1 cellular context compared by ENCODE assay signal in the genomic region with DNA sequence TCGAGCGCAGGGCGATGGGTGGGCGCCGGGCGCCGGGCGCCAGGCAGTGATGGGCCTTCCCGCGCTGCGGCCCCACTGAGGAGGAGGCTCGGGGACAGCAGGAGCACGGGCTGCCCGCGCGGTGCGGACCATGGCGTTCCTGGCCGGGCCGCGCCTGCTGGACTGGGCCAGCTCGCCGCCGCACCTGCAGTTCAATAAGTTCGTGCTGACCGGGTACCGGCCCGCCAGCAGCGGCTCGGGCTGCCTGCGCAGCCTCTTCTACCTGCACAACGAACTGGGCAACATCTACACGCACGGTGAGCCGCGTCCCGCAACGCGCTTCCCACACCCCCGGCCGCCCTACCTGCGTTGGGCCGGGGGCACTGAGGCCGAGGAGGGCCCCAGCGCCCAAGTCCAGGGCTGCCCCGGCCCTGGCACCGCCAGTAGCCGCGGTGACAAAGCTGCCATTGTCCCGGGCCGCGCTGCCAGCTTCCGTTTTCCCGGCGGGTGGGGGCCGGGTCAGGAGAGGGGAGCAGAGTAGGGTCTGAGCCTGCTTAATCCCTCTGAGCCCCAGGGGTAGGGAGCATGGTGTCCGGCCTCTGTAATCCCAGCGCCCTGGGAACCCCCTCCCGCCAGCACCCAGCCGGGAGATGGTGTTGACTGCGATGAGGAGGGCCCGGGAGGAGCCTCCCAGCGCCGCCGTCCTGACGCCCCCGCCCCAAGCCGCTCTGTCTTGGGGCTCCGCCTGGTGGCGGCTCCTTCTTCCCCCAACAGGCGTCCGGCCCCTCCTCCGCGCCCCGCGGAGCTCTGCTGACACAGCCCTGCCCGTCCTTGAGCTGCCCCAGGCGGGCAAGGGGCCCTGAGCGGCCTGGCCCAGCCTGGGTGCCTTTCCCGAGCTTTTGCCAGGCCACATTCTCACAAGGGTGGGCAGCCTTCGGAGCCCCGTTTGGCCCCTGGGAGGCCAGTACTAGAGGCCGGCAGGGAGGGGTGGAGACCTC.
A peak's percentile ranks its signal among the peaks of the same experiment; 100 is the strongest.
TF ChIP-seq lines count a peak whose summit lies in the region.

No MANE protein-coding gene starts in this region.

TF ChIP-seq in HEK293, 187 proteins besides CTCF, POLR2A, EP300 and RAD21 (continued from another document and continues in another):
- TF ChIP-seq, protein P1, sequence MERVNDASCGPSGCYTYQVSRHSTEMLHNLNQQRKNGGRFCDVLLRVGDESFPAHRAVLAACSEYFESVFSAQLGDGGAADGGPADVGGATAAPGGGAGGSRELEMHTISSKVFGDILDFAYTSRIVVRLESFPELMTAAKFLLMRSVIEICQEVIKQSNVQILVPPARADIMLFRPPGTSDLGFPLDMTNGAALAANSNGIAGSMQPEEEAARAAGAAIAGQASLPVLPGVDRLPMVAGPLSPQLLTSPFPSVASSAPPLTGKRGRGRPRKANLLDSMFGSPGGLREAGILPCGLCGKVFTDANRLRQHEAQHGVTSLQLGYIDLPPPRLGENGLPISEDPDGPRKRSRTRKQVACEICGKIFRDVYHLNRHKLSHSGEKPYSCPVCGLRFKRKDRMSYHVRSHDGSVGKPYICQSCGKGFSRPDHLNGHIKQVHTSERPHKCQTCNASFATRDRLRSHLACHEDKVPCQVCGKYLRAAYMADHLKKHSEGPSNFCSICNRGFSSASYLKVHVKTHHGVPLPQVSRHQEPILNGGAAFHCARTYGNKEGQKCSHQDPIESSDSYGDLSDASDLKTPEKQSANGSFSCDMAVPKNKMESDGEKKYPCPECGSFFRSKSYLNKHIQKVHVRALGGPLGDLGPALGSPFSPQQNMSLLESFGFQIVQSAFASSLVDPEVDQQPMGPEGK (tag by site-specific recombination; IDR thresholded peaks at IDR 0.05): peak; percentile 98
- TF ChIP-seq SCRT1 (tag by site-specific recombination; IDR thresholded peaks at IDR 0.05; ENCODE audit: borderline replicate concordance): no peak
- peak; percentile 86 for TF ChIP-seq ZNF398 (tag by site-specific recombination; IDR thresholded peaks at IDR 0.05)
- no peak; the same call in 1 of the 2 replicates for TF ChIP-seq ZNF391 (tag by site-specific recombination; IDR thresholded peaks at IDR 0.05; ENCODE audit: borderline replicate concordance, low read depth)
- no peak for TF ChIP-seq ZNF501 (tag by site-specific recombination; IDR thresholded peaks at IDR 0.05)
- no peak for TF ChIP-seq ZNF292 (tag by site-specific recombination; IDR thresholded peaks at IDR 0.05; ENCODE audit: borderline replicate concordance, low read depth)
- TF ChIP-seq, protein P2, sequence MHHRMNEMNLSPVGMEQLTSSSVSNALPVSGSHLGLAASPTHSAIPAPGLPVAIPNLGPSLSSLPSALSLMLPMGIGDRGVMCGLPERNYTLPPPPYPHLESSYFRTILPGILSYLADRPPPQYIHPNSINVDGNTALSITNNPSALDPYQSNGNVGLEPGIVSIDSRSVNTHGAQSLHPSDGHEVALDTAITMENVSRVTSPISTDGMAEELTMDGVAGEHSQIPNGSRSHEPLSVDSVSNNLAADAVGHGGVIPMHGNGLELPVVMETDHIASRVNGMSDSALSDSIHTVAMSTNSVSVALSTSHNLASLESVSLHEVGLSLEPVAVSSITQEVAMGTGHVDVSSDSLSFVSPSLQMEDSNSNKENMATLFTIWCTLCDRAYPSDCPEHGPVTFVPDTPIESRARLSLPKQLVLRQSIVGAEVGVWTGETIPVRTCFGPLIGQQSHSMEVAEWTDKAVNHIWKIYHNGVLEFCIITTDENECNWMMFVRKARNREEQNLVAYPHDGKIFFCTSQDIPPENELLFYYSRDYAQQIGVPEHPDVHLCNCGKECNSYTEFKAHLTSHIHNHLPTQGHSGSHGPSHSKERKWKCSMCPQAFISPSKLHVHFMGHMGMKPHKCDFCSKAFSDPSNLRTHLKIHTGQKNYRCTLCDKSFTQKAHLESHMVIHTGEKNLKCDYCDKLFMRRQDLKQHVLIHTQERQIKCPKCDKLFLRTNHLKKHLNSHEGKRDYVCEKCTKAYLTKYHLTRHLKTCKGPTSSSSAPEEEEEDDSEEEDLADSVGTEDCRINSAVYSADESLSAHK (tag by site-specific recombination; IDR thresholded peaks at IDR 0.05): no peak
- TF ChIP-seq YY2 (tag by site-specific recombination; IDR thresholded peaks at IDR 0.05): peak; percentile 41; the same call in 1 of the 2 replicates
- peak; percentile 54; the same call in 1 of the 2 replicates for TF ChIP-seq ZBTB48 (tag by site-specific recombination; IDR thresholded peaks at IDR 0.05)
- TF ChIP-seq ZSCAN30 (tag by site-specific recombination; IDR thresholded peaks at IDR 0.05): peak; percentile 75
- no peak for TF ChIP-seq ZNF266 (tag by site-specific recombination; IDR thresholded peaks at IDR 0.05; ENCODE audit: low read depth)
- TF ChIP-seq, protein P3, sequence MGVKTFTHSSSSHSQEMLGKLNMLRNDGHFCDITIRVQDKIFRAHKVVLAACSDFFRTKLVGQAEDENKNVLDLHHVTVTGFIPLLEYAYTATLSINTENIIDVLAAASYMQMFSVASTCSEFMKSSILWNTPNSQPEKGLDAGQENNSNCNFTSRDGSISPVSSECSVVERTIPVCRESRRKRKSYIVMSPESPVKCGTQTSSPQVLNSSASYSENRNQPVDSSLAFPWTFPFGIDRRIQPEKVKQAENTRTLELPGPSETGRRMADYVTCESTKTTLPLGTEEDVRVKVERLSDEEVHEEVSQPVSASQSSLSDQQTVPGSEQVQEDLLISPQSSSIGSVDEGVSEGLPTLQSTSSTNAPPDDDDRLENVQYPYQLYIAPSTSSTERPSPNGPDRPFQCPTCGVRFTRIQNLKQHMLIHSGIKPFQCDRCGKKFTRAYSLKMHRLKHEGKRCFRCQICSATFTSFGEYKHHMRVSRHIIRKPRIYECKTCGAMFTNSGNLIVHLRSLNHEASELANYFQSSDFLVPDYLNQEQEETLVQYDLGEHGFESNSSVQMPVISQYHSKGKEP (tag by site-specific recombination; IDR thresholded peaks at IDR 0.05): no peak
- no peak for TF ChIP-seq ZNF747 (tag by site-specific recombination; IDR thresholded peaks at IDR 0.05)
- peak; percentile 67; the same call in 1 of the 2 replicates for TF ChIP-seq KLF9 (tag by site-specific recombination; IDR thresholded peaks at IDR 0.05; ENCODE audit: low read depth)
- TF ChIP-seq, protein P4, sequence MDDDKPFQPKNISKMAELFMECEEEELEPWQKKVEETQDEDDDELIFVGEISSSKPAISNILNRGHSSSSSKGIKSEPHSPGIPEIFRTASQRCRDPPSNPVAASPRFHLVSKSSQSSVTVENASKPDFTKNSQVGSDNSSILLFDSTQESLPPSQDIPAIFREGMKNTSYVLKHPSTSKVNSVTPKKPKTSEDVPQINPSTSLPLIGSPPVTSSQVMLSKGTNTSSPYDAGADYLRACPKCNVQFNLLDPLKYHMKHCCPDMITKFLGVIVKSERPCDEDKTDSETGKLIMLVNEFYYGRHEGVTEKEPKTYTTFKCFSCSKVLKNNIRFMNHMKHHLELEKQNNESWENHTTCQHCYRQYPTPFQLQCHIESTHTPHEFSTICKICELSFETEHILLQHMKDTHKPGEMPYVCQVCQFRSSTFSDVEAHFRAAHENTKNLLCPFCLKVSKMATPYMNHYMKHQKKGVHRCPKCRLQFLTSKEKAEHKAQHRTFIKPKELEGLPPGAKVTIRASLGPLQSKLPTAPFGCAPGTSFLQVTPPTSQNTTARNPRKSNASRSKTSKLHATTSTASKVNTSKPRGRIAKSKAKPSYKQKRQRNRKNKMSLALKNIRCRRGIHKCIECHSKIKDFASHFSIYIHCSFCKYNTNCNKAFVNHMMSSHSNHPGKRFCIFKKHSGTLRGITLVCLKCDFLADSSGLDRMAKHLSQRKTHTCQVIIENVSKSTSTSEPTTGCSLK (tag by site-specific recombination; IDR thresholded peaks at IDR 0.05): no peak
- no peak for TF ChIP-seq PRDM1 (tag by site-specific recombination; IDR thresholded peaks at IDR 0.05)
- TF ChIP-seq ZNF629 (tag by site-specific recombination; IDR thresholded peaks at IDR 0.05): peak; percentile 59
- TF ChIP-seq ZNF23 (tag by site-specific recombination; IDR thresholded peaks at IDR 0.05; ENCODE audit: borderline replicate concordance): no peak
- TF ChIP-seq, protein P5, sequence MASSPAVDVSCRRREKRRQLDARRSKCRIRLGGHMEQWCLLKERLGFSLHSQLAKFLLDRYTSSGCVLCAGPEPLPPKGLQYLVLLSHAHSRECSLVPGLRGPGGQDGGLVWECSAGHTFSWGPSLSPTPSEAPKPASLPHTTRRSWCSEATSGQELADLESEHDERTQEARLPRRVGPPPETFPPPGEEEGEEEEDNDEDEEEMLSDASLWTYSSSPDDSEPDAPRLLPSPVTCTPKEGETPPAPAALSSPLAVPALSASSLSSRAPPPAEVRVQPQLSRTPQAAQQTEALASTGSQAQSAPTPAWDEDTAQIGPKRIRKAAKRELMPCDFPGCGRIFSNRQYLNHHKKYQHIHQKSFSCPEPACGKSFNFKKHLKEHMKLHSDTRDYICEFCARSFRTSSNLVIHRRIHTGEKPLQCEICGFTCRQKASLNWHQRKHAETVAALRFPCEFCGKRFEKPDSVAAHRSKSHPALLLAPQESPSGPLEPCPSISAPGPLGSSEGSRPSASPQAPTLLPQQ (tag by site-specific recombination; IDR thresholded peaks at IDR 0.05): peak; percentile 33
- TF ChIP-seq GLIS1 (tag by site-specific recombination; IDR thresholded peaks at IDR 0.05): peak; percentile 74
- TF ChIP-seq, protein P6, sequence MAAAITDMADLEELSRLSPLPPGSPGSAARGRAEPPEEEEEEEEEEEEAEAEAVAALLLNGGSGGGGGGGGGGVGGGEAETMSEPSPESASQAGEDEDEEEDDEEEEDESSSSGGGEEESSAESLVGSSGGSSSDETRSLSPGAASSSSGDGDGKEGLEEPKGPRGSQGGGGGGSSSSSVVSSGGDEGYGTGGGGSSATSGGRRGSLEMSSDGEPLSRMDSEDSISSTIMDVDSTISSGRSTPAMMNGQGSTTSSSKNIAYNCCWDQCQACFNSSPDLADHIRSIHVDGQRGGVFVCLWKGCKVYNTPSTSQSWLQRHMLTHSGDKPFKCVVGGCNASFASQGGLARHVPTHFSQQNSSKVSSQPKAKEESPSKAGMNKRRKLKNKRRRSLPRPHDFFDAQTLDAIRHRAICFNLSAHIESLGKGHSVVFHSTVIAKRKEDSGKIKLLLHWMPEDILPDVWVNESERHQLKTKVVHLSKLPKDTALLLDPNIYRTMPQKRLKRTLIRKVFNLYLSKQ (tag by site-specific recombination; IDR thresholded peaks at IDR 0.05; ENCODE audit: borderline replicate concordance): no peak
- peak; percentile 72; the same call in 1 of the 2 replicates for TF ChIP-seq BCL11B (tag by site-specific recombination; IDR thresholded peaks at IDR 0.05; ENCODE audit: low read depth)
- peak; percentile 92 for TF ChIP-seq ZNF561 (tag by site-specific recombination; IDR thresholded peaks at IDR 0.05; ENCODE audit: borderline replicate concordance)
- TF ChIP-seq ZNF16 (tag by site-specific recombination; IDR thresholded peaks at IDR 0.05; ENCODE audit: low read depth): no peak
- TF ChIP-seq ZNF624 (tag by site-specific recombination; IDR thresholded peaks at IDR 0.05): no peak
- no peak for TF ChIP-seq MEIS1 (CRISPR knock-in tag; IDR thresholded peaks at IDR 0.05; ENCODE audit: borderline replicate concordance)
- no peak for TF ChIP-seq ZNF518A (tag by site-specific recombination; conservative IDR thresholded peaks at IDR 0.05; ENCODE audit: low read depth)
- no peak for TF ChIP-seq TRIM28 (IDR thresholded peaks at IDR 0.05; ENCODE audit: borderline replicate concordance, low read length)
- TF ChIP-seq ZNF701 (tag by site-specific recombination; IDR thresholded peaks at IDR 0.05): no peak
- peak; percentile 71; the same call in 1 of the 2 replicates for TF ChIP-seq ZNF610 (tag by site-specific recombination; IDR thresholded peaks at IDR 0.05; ENCODE audit: borderline replicate concordance)
- no peak for TF ChIP-seq ZNF843 (tag by site-specific recombination; IDR thresholded peaks at IDR 0.05)
